In the genomic region with DNA sequence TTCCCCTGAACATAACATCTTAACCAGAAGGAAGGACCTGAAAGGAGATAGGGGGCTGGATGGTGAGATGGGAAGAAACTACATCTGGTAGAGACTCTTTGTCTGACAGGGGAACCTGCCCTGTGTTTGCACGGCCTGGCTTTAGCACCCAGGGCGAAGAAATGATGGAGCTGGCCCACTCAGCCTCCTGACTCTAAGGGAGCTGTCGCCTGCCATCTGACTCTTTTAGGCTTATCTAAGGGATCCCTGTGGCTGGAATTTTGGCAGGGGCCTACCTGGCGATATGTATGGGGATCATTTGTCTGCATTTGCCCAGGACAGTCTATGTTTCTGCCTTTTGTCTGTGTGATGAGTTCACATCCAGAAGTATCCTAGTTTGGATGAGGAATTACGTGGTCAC, we compare ENCODE assay signal across 22 cellular contexts. TPM values are rescaled to one million over a fixed set of nuclear protein-coding genes. Genes with fewer than 3 reads are reported as not detected.
A peak's percentile ranks its signal among the peaks of the same experiment; 100 is the strongest.
DNase-seq lines count a peak whose midpoint lies in the region; ATAC-seq and TF ChIP-seq lines count a peak whose summit lies in the region.
"Had no signal": no experiment of that assay in that cellular context is flagged by ENCODE, and none has a peak within 500 bp of the region (broad histone marks: within the 10 kb centered on the region; RNA-seq: fewer than 3 reads in every experiment).

No MANE protein-coding gene starts in this region.

- WGBS in SK-N-SH (ENCODE audit: low lambda C conversion rate): 76% methylated on average over 3 of the region's 5 CpGs
- WGBS in neuronal stem cell (ENCODE audit: extremely low coverage in 2 of 2, insufficient read length in 2 of 2, insufficient replicate concordance in 1 of 2), 2 donors: no CpG with 5 or more reads among the region's 5 CpGs

- H3K27me3 Mint-ChIP-seq in type B pancreatic cell: peaks cover 19% of the 10 kb centered on the region
- H3K27me3 Mint-ChIP-seq: activated naive CD8-positive, alpha-beta T cell; central memory CD8-positive, alpha-beta T cell had no signal

- H3K9me2 ChIP-seq in SK-N-SH: no peaks in the 10 kb centered on the region

- no peak for ATAC-seq in SK-N-SH treated with all-trans-retinoic acid at 6 μM for 48 hours
- ATAC-seq: natural killer cell; stimulated activated effector memory CD8-positive, alpha-beta T cell treated with anti-CD3 and anti-CD28 coated beads, Interleukin-12 subunit alpha, Interleukin-12 subunit beta, amount 100 ng/mL, for 72 hours had no signal

- no peak overlapping the region for H3K27ac ChIP-seq in SK-N-SH (ENCODE audit: low read depth in 2 of 2, low read length in 1 of 2)
- H3K27ac ChIP-seq in VCaP: peak overlapping the region; percentile 96
- H3K27ac ChIP-seq in neuronal stem cell (replicated peaks; ENCODE audit: low read length): no peak overlapping the region
- H3K27ac ChIP-seq: left ventricle myocardium inferior, PC-9 had no signal

- H2BK120ac ChIP-seq in neuronal stem cell (ENCODE audit: low read depth, low read length): no peak overlapping the region

- H4K8ac ChIP-seq in neuronal stem cell (ENCODE audit: low read depth, low read length): no peak overlapping the region

- H2BK15ac ChIP-seq in neuronal stem cell (ENCODE audit: low read length): no peak overlapping the region

- no peak overlapping the region for H3K4ac ChIP-seq in neuronal stem cell (ENCODE audit: low read length)

- no peak for TF ChIP-seq RAD21 in SK-N-SH (IDR thresholded peaks at IDR 0.05; ENCODE audit: low read length)

- H3K9ac ChIP-seq in SK-N-SH (no peak overlapping the region), neuronal stem cell (ENCODE audit: low read depth, low read length, poor library complexity) (no peak overlapping the region)

- H3K79me2 ChIP-seq in SK-N-SH (ENCODE audit: insufficient read depth): no peaks in the 10 kb centered on the region

- no peaks in the 10 kb centered on the region for H3K9me3 ChIP-seq in SK-N-SH
- H3K9me3 ChIP-seq in neuronal stem cell (replicated peaks in 1 of 2; ENCODE audit: control insufficient read depth in 2 of 2, insufficient read depth in 1 of 2, low read depth in 1 of 2, low read length in 2 of 2): peaks cover 0 to 5% of the 10 kb centered on the region in 2 donors
- H3K9me3 ChIP-seq: BE2C, left ventricle myocardium inferior, testis had no signal

- no peaks in the 10 kb centered on the region for H3K27me3 ChIP-seq in SK-N-SH (ENCODE audit: insufficient read depth)
- no peaks in the 10 kb centered on the region for H3K27me3 ChIP-seq in neuronal stem cell (ENCODE audit: control insufficient read depth in 3 of 3, insufficient read depth in 3 of 3, low read depth in 1 of 3, low read length in 3 of 3)
- H3K27me3 ChIP-seq: BE2C, testis had no signal

- no peak overlapping the region for H3K23ac ChIP-seq in neuronal stem cell (ENCODE audit: low read depth, low read length, poor library complexity)

- peak overlapping the region; percentile 24 for H4K91ac ChIP-seq in neuronal stem cell (ENCODE audit: low read depth, low read length, poor library complexity)

- peak overlapping the region; percentile 54 for H3K18ac ChIP-seq in neuronal stem cell (ENCODE audit: low read length)

- H2BK12ac ChIP-seq in neuronal stem cell (ENCODE audit: low read length): no peak overlapping the region

- peaks cover 4% of the 10 kb centered on the region for H3K36me3 Mint-ChIP-seq in type B pancreatic cell
- H3K36me3 Mint-ChIP-seq: activated naive CD8-positive, alpha-beta T cell; mesothelial cell of epicardium; natural killer cell had no signal

- H3K4me3 Mint-ChIP-seq in type B pancreatic cell: no peak overlapping the region
- H3K4me3 Mint-ChIP-seq: activated naive CD8-positive, alpha-beta T cell; central memory CD8-positive, alpha-beta T cell; HFFc6; mesothelial cell of epicardium; natural killer cell; stimulated activated effector memory CD8-positive, alpha-beta T cell treated with anti-CD3 and anti-CD28 coated beads, Interleukin-12 subunit alpha, Interleukin-12 subunit beta, amount 100 ng/mL, for 72 hours; T-helper 1 cell treated with Interleukin-12 subunit alpha and Interleukin-12 subunit beta and Interleukin-4 antibody, amounts not matched to agents 30 μg/mL and 1 μg/mL, for 36 hours had no signal

- no peak overlapping the region for H3K4me2 ChIP-seq in SK-N-SH
- H3K4me2 ChIP-seq in neuronal stem cell (ENCODE audit: insufficient read depth, low read length, poor library complexity, severe bottlenecking): no peak overlapping the region
- H3K4me2 ChIP-seq: PC-9 had no signal

- H3K4me3 ChIP-seq in SK-N-SH (ENCODE audit: low read depth in 2 of 2, low read length in 1 of 2) (no peak overlapping the region), neuronal stem cell (ENCODE audit: low read length in 2 of 2) (no peak overlapping the region)
- H3K4me3 ChIP-seq: left ventricle myocardium inferior, PC-9, testis had no signal

- H3K4me1 ChIP-seq in SK-N-SH (ENCODE audit: control insufficient read depth in 1 of 2, insufficient read depth in 2 of 2, low read depth in 1 of 2, low read length in 1 of 2): peaks cover 4 to 59% of the 10 kb centered on the region in 2 experiments; a peak in 2 of 4 replicates
- peaks cover 0 to 12% of the 10 kb centered on the region in 2 donors for H3K4me1 ChIP-seq in neuronal stem cell (ENCODE audit: control insufficient read depth in 2 of 2, insufficient read depth in 1 of 2, low read depth in 1 of 2, low read length in 2 of 2)

- H3K27ac Mint-ChIP-seq in type B pancreatic cell: no peak overlapping the region
- H3K27ac Mint-ChIP-seq: activated naive CD8-positive, alpha-beta T cell; HFFc6; mesothelial cell of epicardium; natural killer cell; stimulated activated effector memory CD8-positive, alpha-beta T cell treated with anti-CD3 and anti-CD28 coated beads, Interleukin-12 subunit alpha, Interleukin-12 subunit beta, amount 100 ng/mL, for 72 hours; T-helper 1 cell treated with Interleukin-12 subunit alpha and Interleukin-12 subunit beta and Interleukin-4 antibody, amounts not matched to agents 30 μg/mL and 1 μg/mL, for 36 hours had no signal

- no peaks in the 10 kb centered on the region for H4K20me1 ChIP-seq in SK-N-SH (ENCODE audit: insufficient read depth)

- H2AK5ac ChIP-seq in neuronal stem cell (ENCODE audit: low read depth, low read length): no peak overlapping the region

- H3K4me1 Mint-ChIP-seq in type B pancreatic cell (ENCODE audit: unreplicated experiment): peaks cover 8% of the 10 kb centered on the region

- H2AFZ ChIP-seq in SK-N-SH (ENCODE audit: low read depth) (no peak overlapping the region), neuronal stem cell (ENCODE audit: low read length) (no peak overlapping the region)
- H2AFZ ChIP-seq: PC-9 had no signal

- H3K9me3 Mint-ChIP-seq in type B pancreatic cell: no peaks in the 10 kb centered on the region
- H3K9me3 Mint-ChIP-seq: central memory CD8-positive, alpha-beta T cell; HFFc6; mesothelial cell of epicardium; natural killer cell; stimulated activated effector memory CD8-positive, alpha-beta T cell treated with anti-CD3 and anti-CD28 coated beads, Interleukin-12 subunit alpha, Interleukin-12 subunit beta, amount 100 ng/mL, for 72 hours; T-helper 1 cell treated with Interleukin-12 subunit alpha and Interleukin-12 subunit beta and Interleukin-4 antibody, amounts not matched to agents 30 μg/mL and 1 μg/mL, for 36 hours had no signal

- no peak for TF ChIP-seq CTCF in SK-N-SH (IDR thresholded peaks at IDR 0.05)
- no peak for TF ChIP-seq CTCF in VCaP (conservative IDR thresholded peaks at IDR 0.05)
- TF ChIP-seq CTCF in type B pancreatic cell (conservative IDR thresholded peaks at IDR 0.05): no peak

- no peak for TF ChIP-seq EP300 in SK-N-SH (IDR thresholded peaks at IDR 0.05; ENCODE audit: borderline replicate concordance in 1 of 2, low read depth in 1 of 2, low read length in 1 of 2)

- H3K36me3 ChIP-seq in SK-N-SH (replicated peaks in 1 of 2; ENCODE audit: control insufficient read depth in 1 of 2, insufficient read depth in 2 of 2, low read length in 1 of 2): peaks cover 3 to 13% of the 10 kb centered on the region in 2 experiments
- peaks cover 0 to 20% of the 10 kb centered on the region in 2 donors for H3K36me3 ChIP-seq in neuronal stem cell (replicated peaks in 1 of 2; ENCODE audit: control insufficient read depth in 2 of 2, insufficient read depth in 2 of 2, low read length in 2 of 2)
- H3K36me3 ChIP-seq: BE2C, left ventricle myocardium inferior had no signal

- no peaks in the 10 kb centered on the region for H3K79me1 ChIP-seq in neuronal stem cell (ENCODE audit: low read depth, low read length)

- no peak overlapping the region for H3K14ac ChIP-seq in neuronal stem cell (ENCODE audit: low read length)

- CTCF ChIA-PET in SK-N-SH (lab: Yijun Ruan, JAX): interaction anchor here (0.5 to 4.7 kb wide), 6 partner anchors 17 to 143 kb away, joined by 3 to 33 read pairs (median 6); no protein-coding TSS in a partner anchor

- POLR2A ChIA-PET in SK-N-SH (lab: Yijun Ruan, JAX): no interaction called here

- no peak overlapping the region for H2BK5ac ChIP-seq in neuronal stem cell (ENCODE audit: low read length)

- DNase-seq in SK-N-SH (peak; percentile 13), neuronal stem cell (ENCODE audit: low spot score) (no peak), type B pancreatic cell (ENCODE audit: extremely low spot score, unreplicated experiment) (peak; percentile 27), NCI-H1930 (lab: John Stamatoyannopoulos, UW) (no peak), SHP77 treated with DMSO at 0.1 percent for 48 hours (lab: John Stamatoyannopoulos, UW) (no peak), NCI-H187 treated with DMSO at 0.1 percent for 48 hours (lab: John Stamatoyannopoulos, UW) (no peak)
- DNase-seq: 8988T; activated CD4-positive, alpha-beta T cell treated with anti-CD3 and anti-CD28 coated beads for 4 hours; BE2C; HFFc6; left ventricle myocardium inferior; natural killer cell; NCI-H2029 treated with DMSO at 0.1 percent for 48 hours; PC-9; testis had no signal

- peaks cover 3% of the 10 kb centered on the region for H3F3A ChIP-seq in SK-N-SH (replicated peaks; ENCODE audit: insufficient read depth)

RNA-seq across cellular contexts. Expression of gene CACNA2D4, which starts 15.6 kb away (rescaled TPM):
- polyA plus RNA-seq in SK-N-SH (2012; rRNA removed): 0.02 TPM in 1 of 2 replicates, not detected in the other
- not detected in 2 replicates for polyA plus RNA-seq in SK-N-SH (2012; cell fraction: cytosol; rRNA removed)
- 0.02 TPM in 1 of 2 replicates, not detected in the other for polyA plus RNA-seq in SK-N-SH (2012; cell fraction: nucleus; rRNA removed)
- 2.9 TPM for polyA plus RNA-seq in neuronal stem cell (2013, experiment 1 of 2)
- 2.5 TPM for polyA plus RNA-seq in neuronal stem cell (2013, experiment 2 of 2)
- total RNA-seq in type B pancreatic cell (ENCODE audit: low replicate concordance): 0.87 and 1.1 TPM in 2 replicates
- total RNA-seq: PC-9 had no signal

Comparison
In these comparisons a context has a peak if more than half of its experiments do, and no peak if none do; other contexts are left out.
1. DNase-seq: peak in SK-N-SH (single experiment) and type B pancreatic cell (single experiment); none in neuronal stem cell (single experiment), NCI-H1930 (0 of 2), SHP77 treated with DMSO at 0.1 percent for 48 hours (single experiment) and NCI-H187 treated with DMSO at 0.1 percent for 48 hours (single experiment).